17 cellular contexts compared by ENCODE assay signal in the genomic region with DNA sequence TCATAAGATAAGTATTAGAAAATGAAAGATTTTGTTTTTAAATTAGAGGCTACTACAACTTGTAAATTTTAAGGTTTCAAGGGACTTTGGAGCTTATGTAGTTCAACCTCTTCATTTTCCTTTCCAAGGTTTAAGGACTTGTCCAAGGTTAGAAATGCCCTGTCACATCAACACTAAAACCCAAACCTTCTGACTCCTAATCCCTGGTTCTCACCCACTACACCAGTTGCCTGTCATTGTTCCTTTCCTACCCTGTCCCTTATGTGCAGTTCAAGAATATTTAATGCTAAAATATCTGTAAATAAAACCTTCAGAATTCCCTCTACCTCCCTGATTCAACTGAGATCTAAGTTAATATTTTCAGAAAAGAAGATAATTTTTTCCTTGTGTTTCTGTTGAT.
DNase-seq lines count a peak whose midpoint lies in the region; ATAC-seq, FAIRE-seq and TF ChIP-seq lines count a peak whose summit lies in the region.
"Had no signal": no experiment of that assay in that cellular context is flagged by ENCODE, and none has a peak within 500 bp of the region (broad histone marks: within the 10 kb centered on the region; RNA-seq: fewer than 3 reads in every experiment).

No MANE protein-coding gene starts in this region.

- FAIRE-seq in K562 (lab: Jason Lieb, UNC), result no peak
- FAIRE-seq: G401.6, HTR-8/SVneo had no signal

- H3K27me3 ChIP-seq in K562 (ENCODE audit: control insufficient read depth in 2 of 2, insufficient read depth in 2 of 2, low read length in 2 of 2) (no peaks in the 10 kb centered on the region), spleen (replicated peaks in 1 of 7) (no peaks in the 10 kb centered on the region), gastroesophageal sphincter (no peaks in the 10 kb centered on the region)
- H3K27me3 ChIP-seq: BE2C had no signal

- in situ Hi-C loops in K562 (cut with MboI), result no loop called here

- TF ChIP-seq EP300 in K562 (IDR thresholded peaks at IDR 0.05; ENCODE audit: low read length) (no peak), gastroesophageal sphincter (IDR thresholded peaks at IDR 0.05) (no peak)

- peak; percentile 41; the same call in 1 of the 3 replicates for ATAC-seq in K562
- ATAC-seq in gastroesophageal sphincter, result no peak
- ATAC-seq: GM23338 had no signal

- H3K27ac ChIP-seq in HEK293 (ENCODE audit: extremely low read depth, low read depth, low read length) (no peak overlapping the region), K562 (ENCODE audit: extremely low read depth, low read depth, low read length) (peak overlapping the region; percentile 4; the same call in 1 of the 3 replicates), mesodermal cell (ENCODE audit: low read depth, low read length, severe bottlenecking) (peak overlapping the region; percentile 33), spleen (peak overlapping the region; percentile 2 to 62 (median 45)), gastroesophageal sphincter (no peak overlapping the region)
- H3K27ac ChIP-seq: HL-60, PC-9 had no signal

- no peak overlapping the region for H3K4me2 ChIP-seq in K562 (ENCODE audit: insufficient read depth, low read length)
- H3K4me2 ChIP-seq: PC-9 had no signal

- no peak for TF ChIP-seq RAD21 in K562 (CRISPR knock-in tag; conservative IDR thresholded peaks at IDR 0.05 in 1 of 2, IDR thresholded peaks at IDR 0.05 in 1 of 2)

- no peaks in the 10 kb centered on the region for H3K79me2 ChIP-seq in K562 (ENCODE audit: control insufficient read depth, insufficient read depth, low read length)

- peaks cover 5% of the 10 kb centered on the region; the same call in 1 of the 2 replicates for H3K4me1 ChIP-seq in HEK293 (ENCODE audit: control insufficient read depth, insufficient read depth, low read length)
- peaks cover 0 to 5% of the 10 kb centered on the region in 2 experiments; a peak in 2 of 5 replicates for H3K4me1 ChIP-seq in K562 (replicated peaks in 1 of 2; ENCODE audit: control insufficient read depth in 2 of 2, insufficient read depth in 2 of 2, low read length in 2 of 2)
- peaks cover 9% of the 10 kb centered on the region for H3K4me1 ChIP-seq in mesodermal cell (ENCODE audit: control insufficient read depth, insufficient read depth, low read length, poor library complexity, severe bottlenecking)
- H3K4me1 ChIP-seq in spleen, result no peaks in the 10 kb centered on the region
- peaks cover 0 to 7% (median 0%) of the 10 kb centered on the region in 3 donors for H3K4me1 ChIP-seq in gastroesophageal sphincter

- H3K36me3 ChIP-seq in HEK293 (ENCODE audit: control insufficient read depth in 2 of 2, insufficient read depth in 1 of 2, low read length in 2 of 2) (peaks cover 0 to 5% of the 10 kb centered on the region in 2 experiments; a peak in 2 of 3 replicates), K562 (ENCODE audit: control insufficient read depth, insufficient read depth, low read length) (no peaks in the 10 kb centered on the region), mesodermal cell (ENCODE audit: control insufficient read depth, insufficient read depth, low read length) (no peaks in the 10 kb centered on the region), spleen (no peaks in the 10 kb centered on the region), gastroesophageal sphincter (peaks cover 0 to 19% of the 10 kb centered on the region in 2 donors)

- H3K9me1 ChIP-seq in K562 (ENCODE audit: control insufficient read depth, insufficient read depth, low read length), result no peaks in the 10 kb centered on the region

- peak overlapping the region; percentile 67 for H2AFZ ChIP-seq in K562 (ENCODE audit: low read depth, low read length)
- H2AFZ ChIP-seq: GM23338, PC-9 had no signal

- H3K4me3 ChIP-seq in HEK293 (ENCODE audit: low read depth, low read length), result no peak overlapping the region
- H3K4me3 ChIP-seq in K562, result no peak overlapping the region
- H3K4me3 ChIP-seq in mesodermal cell (ENCODE audit: extremely low read depth, insufficient read depth, low read length, poor library complexity, severe bottlenecking), result no peak overlapping the region
- no peak overlapping the region for H3K4me3 ChIP-seq in spleen
- no peak overlapping the region for H3K4me3 ChIP-seq in gastroesophageal sphincter
- H3K4me3 ChIP-seq: GM23338, PC-9 had no signal

- POLR2A ChIA-PET in HEK293 (lab: Yijun Ruan, JAX) (no interaction called here), K562 (lab: Yijun Ruan, JAX) (no interaction called here)

- CTCF ChIA-PET in HEK293 (lab: Yijun Ruan, JAX) (interaction anchor here (1.6 kb wide), 1 partner anchor 245 kb away, joined by 4 read pairs; no protein-coding TSS in a partner anchor), K562 (lab: Yijun Ruan, JAX; ENCODE audit: low intra/inter-chr PET ratio) (no interaction called here)

- DNase-seq in K562 (ENCODE audit: extremely low read depth in 1 of 4, low spot score in 3 of 4) (peak in 1 of 4 experiments; percentile 4), spleen (no peak), kidney glomerular epithelial cell (lab: John Stamatoyannopoulos, UW) (no peak), 8988T (no peak)
- DNase-seq: BE2C; CD4-positive, alpha-beta T cell; DND-41; NCI-H187; NCI-H446; PC-9 had no signal

- no peak overlapping the region for H3K9ac ChIP-seq in K562 (ENCODE audit: insufficient read depth in 1 of 2, low read depth in 2 of 2, low read length in 2 of 2)

- H4K20me1 ChIP-seq in K562 (replicated peaks; ENCODE audit: control insufficient read depth, insufficient read depth, low read length), result no peaks in the 10 kb centered on the region

- TF ChIP-seq POLR2A in K562 (conservative IDR thresholded peaks at IDR 0.05), result no peak
- TF ChIP-seq POLR2A in spleen (IDR thresholded peaks at IDR 0.05), result no peak
- no peak for TF ChIP-seq POLR2A in gastroesophageal sphincter (IDR thresholded peaks at IDR 0.05)

- BruUV-seq in K562 (replicated peaks; lab: Mats Ljungman, UMichigan), result no TSS peak

- H3K9me3 ChIP-seq in HEK293 (ENCODE audit: control insufficient read depth, insufficient read depth, low read depth, low read length) (no peaks in the 10 kb centered on the region), K562 (replicated peaks; ENCODE audit: control insufficient read depth, insufficient read depth, low read depth, low read length) (no peaks in the 10 kb centered on the region), mesodermal cell (ENCODE audit: control insufficient read depth, low read length) (no peaks in the 10 kb centered on the region), spleen (no peaks in the 10 kb centered on the region), gastroesophageal sphincter (no peaks in the 10 kb centered on the region)
- H3K9me3 ChIP-seq: BE2C had no signal

- no peak for TF ChIP-seq CTCF in HEK293 (tag by site-specific recombination; IDR thresholded peaks at IDR 0.05)
- no peak for TF ChIP-seq CTCF in K562 (IDR thresholded peaks at IDR 0.05 in 2 of 3, conservative IDR thresholded peaks at IDR 0.05 in 1 of 3; ENCODE audit: insufficient read depth in 2 of 3, low read depth in 1 of 3, low read length in 3 of 3)
- TF ChIP-seq CTCF in spleen (IDR thresholded peaks at IDR 0.05 in 8 of 11, conservative IDR thresholded peaks at IDR 0.05 in 3 of 11), result no peak
- TF ChIP-seq CTCF in gastroesophageal sphincter (IDR thresholded peaks at IDR 0.05), result no peak

- intact Hi-C loops in K562 (cut with micrococcal nuclease) (no loop called here), spleen (cut with DNase I; ENCODE audit: low total_unique reads) (no loop called here)

TF ChIP-seq in HEK293, 187 proteins besides CTCF, POLR2A, EP300 and RAD21:
- TF ChIP-seq ZNF664 (tag by site-specific recombination; IDR thresholded peaks at IDR 0.05) (peak; percentile 16; the same call in 1 of the 2 replicates), ZNF10 (tag by site-specific recombination; IDR thresholded peaks at IDR 0.05) (no peak)

TF ChIP-seq in K562, 482 proteins besides CTCF, POLR2A, EP300 and RAD21:
- TF ChIP-seq MYNN (IDR thresholded peaks at IDR 0.05) (no peak), MYNN (CRISPR knock-in tag; IDR thresholded peaks at IDR 0.05) (no peak), SREBF1 (IDR thresholded peaks at IDR 0.05; ENCODE audit: borderline replicate concordance, low read depth, low read length) (no peak)

Comparison
In these comparisons a context has a peak if more than half of its experiments do, and no peak if none do; other contexts are left out.
1. H3K27ac ChIP-seq: peak in K562 (single experiment), mesodermal cell (single experiment) and spleen (8 of 8); none in HEK293 (single experiment) and gastroesophageal sphincter (0 of 4).